ENCODE assay signal across 17 cellular contexts in genomic region chr4:160319221-160319867, GRCh38.
A peak's percentile ranks its signal among the peaks of the same experiment; 100 is the strongest.
DNase-seq lines count a peak whose midpoint lies in the region; ATAC-seq, FAIRE-seq and TF ChIP-seq lines count a peak whose summit lies in the region.
"Had no signal": no experiment of that assay in that cellular context is flagged by ENCODE, and none has a peak within 500 bp of the region (broad histone marks: within the 10 kb centered on the region; RNA-seq: fewer than 3 reads in every experiment).

No MANE protein-coding gene starts in this region.

- H3K36me3 Mint-ChIP-seq in MCF 10A (ENCODE audit: insufficient read depth, unreplicated experiment) = peaks cover 4% of the 10 kb centered on the region
- H3K36me3 Mint-ChIP-seq: activated naive CD8-positive, alpha-beta T cell treated with anti-CD3 and anti-CD28 coated beads for 36 hours had no signal

- H3K9me3 Mint-ChIP-seq in MCF 10A (ENCODE audit: unreplicated experiment) = no peaks in the 10 kb centered on the region
- H3K9me3 Mint-ChIP-seq: activated naive CD8-positive, alpha-beta T cell treated with anti-CD3 and anti-CD28 coated beads for 36 hours had no signal

- no peak overlapping the region for H2AFZ ChIP-seq in GM23248

- no peaks in the 10 kb centered on the region for H3K9me3 ChIP-seq in breast epithelium
- H3K9me3 ChIP-seq in GM23248 (ENCODE audit: low read depth) = peaks cover 3% of the 10 kb centered on the region
- H3K9me3 ChIP-seq: mucosa of descending colon, vagina had no signal

- H3K27me3 Mint-ChIP-seq in MCF 10A (ENCODE audit: insufficient read depth, unreplicated experiment) = no peaks in the 10 kb centered on the region
- H3K27me3 Mint-ChIP-seq: activated naive CD8-positive, alpha-beta T cell treated with anti-CD3 and anti-CD28 coated beads for 36 hours had no signal

- H3K9me2 ChIP-seq in GM23248 (ENCODE audit: insufficient read depth) = no peaks in the 10 kb centered on the region

- 23 to 24% methylated on average over 4 of the region's 4 CpGs for WGBS in GM23248 (ENCODE audit: low coverage in 1 of 2, low lambda C conversion rate in 2 of 2, missing lambda C conversion rate in 2 of 2), 2 experiments

- CTCF ChIA-PET in MCF 10A (lab: Yijun Ruan, JAX) = interaction anchor here (1.0 kb wide), 1 partner anchor 23 kb away, joined by 3 read pairs; no protein-coding TSS in a partner anchor

- intact Hi-C loops in MCF 10A (cut with micrococcal nuclease) (no loop called here), breast epithelium (cut with DNase I; ENCODE audit: low total_unique reads) (no loop called here)

- H3K27me3 ChIP-seq in breast epithelium (no peaks in the 10 kb centered on the region), GM23248 (replicated peaks; ENCODE audit: insufficient read depth) (no peaks in the 10 kb centered on the region)
- H3K27me3 ChIP-seq: vagina had no signal

- peaks cover 16% of the 10 kb centered on the region for H3K4me1 Mint-ChIP-seq in MCF 10A (ENCODE audit: insufficient read depth, unreplicated experiment)
- H3K4me1 Mint-ChIP-seq: activated naive CD8-positive, alpha-beta T cell treated with anti-CD3 and anti-CD28 coated beads for 36 hours had no signal

- H3K79me2 ChIP-seq in GM23248 (ENCODE audit: insufficient read depth) = no peaks in the 10 kb centered on the region

- no peak for TF ChIP-seq CTCF in MCF 10A (IDR thresholded peaks at IDR 0.05; ENCODE audit: unreplicated experiment)
- no peak for TF ChIP-seq CTCF in breast epithelium (IDR thresholded peaks at IDR 0.05)

- peak overlapping the region; percentile 46 for H3K27ac Mint-ChIP-seq in MCF 10A (ENCODE audit: low read depth, unreplicated experiment)
- H3K27ac Mint-ChIP-seq: activated naive CD8-positive, alpha-beta T cell treated with anti-CD3 and anti-CD28 coated beads for 36 hours had no signal

- H3K4me1 ChIP-seq in breast epithelium (no peaks in the 10 kb centered on the region), GM23248 (ENCODE audit: insufficient read depth) (no peaks in the 10 kb centered on the region)
- H3K4me1 ChIP-seq: vagina had no signal

- no peak overlapping the region for H3K9ac ChIP-seq in GM23248

- H3K4me3 ChIP-seq in breast epithelium (no peak overlapping the region), GM23248 (no peak overlapping the region)
- H3K4me3 ChIP-seq: mucosa of descending colon, SK-N-MC, vagina had no signal

- FAIRE-seq in urothelium cell line (lab: Jason Lieb, UNC) = no peak

- peak; percentile 42 for ATAC-seq in esophagus mucosa
- ATAC-seq: mucosa of descending colon had no signal

- in situ Hi-C loops in GM23248 (cut with MboI) = no loop called here

- no TSS peak for BruUV-seq in MCF 10A (replicated peaks; lab: Mats Ljungman, UMichigan)

- H3F3A ChIP-seq in GM23248 (ENCODE audit: insufficient read depth) = no peaks in the 10 kb centered on the region

- no peaks in the 10 kb centered on the region for H4K20me1 ChIP-seq in GM23248 (ENCODE audit: insufficient read depth)

- no peaks in the 10 kb centered on the region for H3K36me3 ChIP-seq in breast epithelium
- no peaks in the 10 kb centered on the region for H3K36me3 ChIP-seq in GM23248 (ENCODE audit: low read depth)
- H3K36me3 ChIP-seq: vagina, WERI-Rb-1 had no signal

- TF ChIP-seq POLR2A in breast epithelium (IDR thresholded peaks at IDR 0.05) = no peak

- no peak overlapping the region for H3K4me2 ChIP-seq in GM23248 (ENCODE audit: unreplicated experiment)

- DNase-seq in MCF 10A (ENCODE audit: unreplicated experiment) (peak; percentile 95), breast epithelium (ENCODE audit: low spot score in 2 of 2) (no peak), RPMI7951 (ENCODE audit: low read depth) (peak; percentile 51), urothelium cell line (ENCODE audit: low spot score) (peak; percentile 28), GM23248 (no peak)
- no peak for DNase-seq in activated CD8-positive, alpha-beta memory T cell treated with anti-CD3 and anti-CD28 coated beads, Interleukin-2, amount 50 U/mL, for 4 hours
- no peak for DNase-seq in activated naive CD4-positive, alpha-beta T cell (lab: John Stamatoyannopoulos, UW)
- DNase-seq: activated naive CD8-positive, alpha-beta T cell treated with anti-CD3 and anti-CD28 coated beads for 36 hours; cortex of kidney; DND-41; mucosa of descending colon; NCI-H226; posterior cingulate gyrus; WERI-Rb-1 had no signal

- no peak overlapping the region for H3K4me3 Mint-ChIP-seq in MCF 10A (ENCODE audit: unreplicated experiment)
- H3K4me3 Mint-ChIP-seq: activated naive CD8-positive, alpha-beta T cell treated with anti-CD3 and anti-CD28 coated beads for 36 hours had no signal

- POLR2A ChIA-PET in MCF 10A (lab: Yijun Ruan, JAX) = interaction anchor here (0.6 to 0.9 kb wide), 3 partner anchors 9 to 367 kb away, joined by 3 read pairs; no protein-coding TSS in a partner anchor

- no peak overlapping the region for H3K27ac ChIP-seq in breast epithelium
- no peak overlapping the region for H3K27ac ChIP-seq in GM23248
- H3K27ac ChIP-seq: SK-N-MC, vagina, WERI-Rb-1 had no signal

Comparison
In these comparisons a context has a peak if more than half of its experiments do, and no peak if none do; other contexts are left out.
1. DNase-seq: peak in MCF 10A (single experiment), RPMI7951 (single experiment) and urothelium cell line (single experiment); none in breast epithelium (0 of 2), activated CD8-positive, alpha-beta memory T cell treated with anti-CD3 and anti-CD28 coated beads, Interleukin-2, amount 50 U/mL, for 4 hours (single experiment), activated naive CD4-positive, alpha-beta T cell (0 of 4) and GM23248 (single experiment).